Comparison of ENCODE assay signal across 1 cellular context in the genomic region with DNA sequence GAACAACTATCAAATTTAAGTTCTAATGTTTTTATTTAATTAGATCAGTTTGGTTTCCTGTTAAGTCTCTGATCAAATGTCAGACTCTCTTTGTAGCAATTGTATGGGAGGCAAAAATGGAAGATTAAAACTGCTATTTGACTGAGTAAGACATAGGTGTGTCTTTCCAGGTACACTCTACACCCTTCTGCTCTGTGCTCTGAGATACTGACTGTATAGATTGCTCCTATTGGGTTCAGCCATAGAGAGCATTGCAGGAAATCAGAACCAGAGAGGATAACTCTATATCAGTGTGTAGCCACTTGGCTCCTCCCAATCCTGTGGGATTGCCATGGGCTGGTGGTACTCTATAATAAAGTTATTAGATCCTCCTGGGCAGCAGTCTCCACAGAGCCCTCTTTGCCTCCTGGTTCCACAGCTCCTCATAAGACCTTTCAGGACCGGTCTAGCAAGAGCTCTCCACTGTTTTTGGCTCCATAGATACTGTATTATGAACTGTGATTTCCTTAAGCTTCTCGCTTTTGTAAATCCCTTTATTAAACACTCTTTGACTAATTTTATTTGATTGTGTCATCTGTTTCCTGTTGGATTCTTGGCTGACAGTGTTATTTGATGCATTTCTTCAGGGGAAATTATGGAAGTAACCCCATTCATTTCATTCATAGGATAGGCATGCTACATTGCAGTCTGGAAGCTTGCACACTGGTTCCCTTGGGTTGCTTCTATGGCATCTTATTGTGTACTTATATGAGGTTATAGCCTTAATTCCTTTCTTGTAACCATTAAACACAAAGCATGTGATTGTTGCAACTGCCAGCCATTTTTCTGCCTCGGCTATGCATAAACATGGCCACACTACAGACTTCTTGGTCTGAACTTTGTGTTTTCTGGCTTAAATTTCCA.
TF ChIP-seq lines count a peak whose summit lies in the region.

No MANE protein-coding gene starts in this region.

TF ChIP-seq in GM23338, 12 proteins besides CTCF, POLR2A, EP300 and RAD21 (continued from another document):
- TF ChIP-seq EZH2phosphoT487 (IDR thresholded peaks at IDR 0.05; ENCODE audit: unreplicated experiment): no peak
- TF ChIP-seq NANOG (IDR thresholded peaks at IDR 0.05; ENCODE audit: borderline replicate concordance): no peak
- TF ChIP-seq POLR2AphosphoS5 (IDR thresholded peaks at IDR 0.05; ENCODE audit: low read depth): no peak
- TF ChIP-seq, protein P1, sequence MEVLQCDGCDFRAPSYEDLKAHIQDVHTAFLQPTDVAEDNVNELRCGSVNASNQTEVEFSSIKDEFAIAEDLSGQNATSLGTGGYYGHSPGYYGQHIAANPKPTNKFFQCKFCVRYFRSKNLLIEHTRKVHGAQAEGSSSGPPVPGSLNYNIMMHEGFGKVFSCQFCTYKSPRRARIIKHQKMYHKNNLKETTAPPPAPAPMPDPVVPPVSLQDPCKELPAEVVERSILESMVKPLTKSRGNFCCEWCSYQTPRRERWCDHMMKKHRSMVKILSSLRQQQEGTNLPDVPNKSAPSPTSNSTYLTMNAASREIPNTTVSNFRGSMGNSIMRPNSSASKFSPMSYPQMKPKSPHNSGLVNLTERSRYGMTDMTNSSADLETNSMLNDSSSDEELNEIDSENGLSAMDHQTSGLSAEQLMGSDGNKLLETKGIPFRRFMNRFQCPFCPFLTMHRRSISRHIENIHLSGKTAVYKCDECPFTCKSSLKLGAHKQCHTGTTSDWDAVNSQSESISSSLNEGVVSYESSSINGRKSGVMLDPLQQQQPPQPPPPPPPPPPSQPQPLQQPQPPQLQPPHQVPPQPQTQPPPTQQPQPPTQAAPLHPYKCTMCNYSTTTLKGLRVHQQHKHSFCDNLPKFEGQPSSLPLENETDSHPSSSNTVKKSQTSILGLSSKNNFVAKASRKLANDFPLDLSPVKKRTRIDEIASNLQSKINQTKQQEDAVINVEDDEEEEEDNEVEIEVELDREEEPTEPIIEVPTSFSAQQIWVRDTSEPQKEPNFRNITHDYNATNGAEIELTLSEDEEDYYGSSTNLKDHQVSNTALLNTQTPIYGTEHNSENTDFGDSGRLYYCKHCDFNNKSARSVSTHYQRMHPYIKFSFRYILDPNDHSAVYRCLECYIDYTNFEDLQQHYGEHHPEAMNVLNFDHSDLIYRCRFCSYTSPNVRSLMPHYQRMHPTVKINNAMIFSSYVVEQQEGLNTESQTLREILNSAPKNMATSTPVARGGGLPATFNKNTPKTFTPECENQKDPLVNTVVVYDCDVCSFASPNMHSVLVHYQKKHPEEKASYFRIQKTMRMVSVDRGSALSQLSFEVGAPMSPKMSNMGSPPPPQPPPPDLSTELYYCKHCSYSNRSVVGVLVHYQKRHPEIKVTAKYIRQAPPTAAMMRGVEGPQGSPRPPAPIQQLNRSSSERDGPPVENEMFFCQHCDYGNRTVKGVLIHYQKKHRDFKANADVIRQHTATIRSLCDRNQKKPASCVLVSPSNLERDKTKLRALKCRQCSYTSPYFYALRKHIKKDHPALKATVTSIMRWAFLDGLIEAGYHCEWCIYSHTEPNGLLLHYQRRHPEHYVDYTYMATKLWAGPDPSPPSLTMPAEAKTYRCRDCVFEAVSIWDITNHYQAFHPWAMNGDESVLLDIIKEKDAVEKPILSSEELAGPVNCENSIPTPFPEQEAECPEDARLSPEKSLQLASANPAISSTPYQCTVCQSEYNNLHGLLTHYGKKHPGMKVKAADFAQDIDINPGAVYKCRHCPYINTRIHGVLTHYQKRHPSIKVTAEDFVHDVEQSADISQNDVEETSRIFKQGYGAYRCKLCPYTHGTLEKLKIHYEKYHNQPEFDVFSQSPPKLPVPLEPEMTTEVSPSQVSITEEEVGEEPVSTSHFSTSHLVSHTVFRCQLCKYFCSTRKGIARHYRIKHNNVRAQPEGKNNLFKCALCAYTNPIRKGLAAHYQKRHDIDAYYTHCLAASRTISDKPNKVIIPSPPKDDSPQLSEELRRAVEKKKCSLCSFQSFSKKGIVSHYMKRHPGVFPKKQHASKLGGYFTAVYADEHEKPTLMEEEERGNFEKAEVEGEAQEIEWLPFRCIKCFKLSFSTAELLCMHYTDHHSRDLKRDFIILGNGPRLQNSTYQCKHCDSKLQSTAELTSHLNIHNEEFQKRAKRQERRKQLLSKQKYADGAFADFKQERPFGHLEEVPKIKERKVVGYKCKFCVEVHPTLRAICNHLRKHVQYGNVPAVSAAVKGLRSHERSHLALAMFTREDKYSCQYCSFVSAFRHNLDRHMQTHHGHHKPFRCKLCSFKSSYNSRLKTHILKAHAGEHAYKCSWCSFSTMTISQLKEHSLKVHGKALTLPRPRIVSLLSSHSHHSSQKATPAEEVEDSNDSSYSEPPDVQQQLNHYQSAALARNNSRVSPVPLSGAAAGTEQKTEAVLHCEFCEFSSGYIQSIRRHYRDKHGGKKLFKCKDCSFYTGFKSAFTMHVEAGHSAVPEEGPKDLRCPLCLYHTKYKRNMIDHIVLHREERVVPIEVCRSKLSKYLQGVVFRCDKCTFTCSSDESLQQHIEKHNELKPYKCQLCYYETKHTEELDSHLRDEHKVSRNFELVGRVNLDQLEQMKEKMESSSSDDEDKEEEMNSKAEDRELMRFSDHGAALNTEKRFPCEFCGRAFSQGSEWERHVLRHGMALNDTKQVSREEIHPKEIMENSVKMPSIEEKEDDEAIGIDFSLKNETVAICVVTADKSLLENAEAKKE (CRISPR knock-in tag; IDR thresholded peaks at IDR 0.05): no peak
- TF ChIP-seq, protein P2, sequence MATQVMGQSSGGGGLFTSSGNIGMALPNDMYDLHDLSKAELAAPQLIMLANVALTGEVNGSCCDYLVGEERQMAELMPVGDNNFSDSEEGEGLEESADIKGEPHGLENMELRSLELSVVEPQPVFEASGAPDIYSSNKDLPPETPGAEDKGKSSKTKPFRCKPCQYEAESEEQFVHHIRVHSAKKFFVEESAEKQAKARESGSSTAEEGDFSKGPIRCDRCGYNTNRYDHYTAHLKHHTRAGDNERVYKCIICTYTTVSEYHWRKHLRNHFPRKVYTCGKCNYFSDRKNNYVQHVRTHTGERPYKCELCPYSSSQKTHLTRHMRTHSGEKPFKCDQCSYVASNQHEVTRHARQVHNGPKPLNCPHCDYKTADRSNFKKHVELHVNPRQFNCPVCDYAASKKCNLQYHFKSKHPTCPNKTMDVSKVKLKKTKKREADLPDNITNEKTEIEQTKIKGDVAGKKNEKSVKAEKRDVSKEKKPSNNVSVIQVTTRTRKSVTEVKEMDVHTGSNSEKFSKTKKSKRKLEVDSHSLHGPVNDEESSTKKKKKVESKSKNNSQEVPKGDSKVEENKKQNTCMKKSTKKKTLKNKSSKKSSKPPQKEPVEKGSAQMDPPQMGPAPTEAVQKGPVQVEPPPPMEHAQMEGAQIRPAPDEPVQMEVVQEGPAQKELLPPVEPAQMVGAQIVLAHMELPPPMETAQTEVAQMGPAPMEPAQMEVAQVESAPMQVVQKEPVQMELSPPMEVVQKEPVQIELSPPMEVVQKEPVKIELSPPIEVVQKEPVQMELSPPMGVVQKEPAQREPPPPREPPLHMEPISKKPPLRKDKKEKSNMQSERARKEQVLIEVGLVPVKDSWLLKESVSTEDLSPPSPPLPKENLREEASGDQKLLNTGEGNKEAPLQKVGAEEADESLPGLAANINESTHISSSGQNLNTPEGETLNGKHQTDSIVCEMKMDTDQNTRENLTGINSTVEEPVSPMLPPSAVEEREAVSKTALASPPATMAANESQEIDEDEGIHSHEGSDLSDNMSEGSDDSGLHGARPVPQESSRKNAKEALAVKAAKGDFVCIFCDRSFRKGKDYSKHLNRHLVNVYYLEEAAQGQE (IDR thresholded peaks at IDR 0.05; ENCODE audit: unreplicated experiment): no peak
- TF ChIP-seq ZNF331 (CRISPR knock-in tag; IDR thresholded peaks at IDR 0.05; ENCODE audit: low read depth): no peak
